9 cellular contexts compared by ENCODE assay signal in genomic region chr12:29519585-29520182, GRCh38. TPM values are rescaled to one million over a fixed set of nuclear protein-coding genes. Genes with fewer than 3 reads are reported as not detected.
DNase-seq lines count a peak whose midpoint lies in the region; ATAC-seq and TF ChIP-seq lines count a peak whose summit lies in the region.
"Had no signal": no experiment of that assay in that cellular context is flagged by ENCODE, and none has a peak within 500 bp of the region (broad histone marks: within the 10 kb centered on the region; RNA-seq: fewer than 3 reads in every experiment).

No MANE protein-coding gene starts in this region.

- peak in 2 of 3 donors; percentile 19 to 61 for DNase-seq in CD4-positive, CD25-positive, alpha-beta regulatory T cell
- DNase-seq in GM13976 (ENCODE audit: low spot score) = peak; percentile 25
- peak; percentile 4 for DNase-seq in NCI-H2029 (lab: John Stamatoyannopoulos, UW)
- DNase-seq in ascending aorta (ENCODE audit: low spot score in 2 of 2) = no peak
- peak; percentile 64 for DNase-seq in iris pigment epithelial cell (ENCODE audit: low read depth)
- peak; percentile 83 for DNase-seq in superior temporal gyrus (ENCODE audit: extremely low spot score)
- DNase-seq in NCI-H1048 (lab: John Stamatoyannopoulos, UW) = no peak

- TF ChIP-seq CTCF in GM13976 (IDR thresholded peaks at IDR 0.05; ENCODE audit: borderline replicate concordance, control extremely low read depth, extremely low read depth, insufficient read depth, missing control alignments) (peak; percentile 32), ascending aorta (IDR thresholded peaks at IDR 0.05) (peak in 2 of 3 experiments; percentile 47 to 62)

- H3K27me3 Mint-ChIP-seq in CD4-positive, CD25-positive, alpha-beta regulatory T cell = no peaks in the 10 kb centered on the region

- no peak for ATAC-seq in CD4-positive, CD25-positive, alpha-beta regulatory T cell (ENCODE audit: low read depth in 2 of 2)
- ATAC-seq in HG03025 (IDR thresholded peaks at IDR 0.05; ENCODE audit: low FRiP score, unreplicated experiment) = no peak

- no peak overlapping the region for H3K27ac Mint-ChIP-seq in CD4-positive, CD25-positive, alpha-beta regulatory T cell
- H3K27ac Mint-ChIP-seq: T-helper 1 cell treated with Interleukin-12 subunit alpha and Interleukin-12 subunit beta and Interleukin-4 antibody, amounts not matched to agents 30 μg/mL and 1 μg/mL, for 36 hours had no signal

- no peaks in the 10 kb centered on the region for H3K4me1 Mint-ChIP-seq in CD4-positive, CD25-positive, alpha-beta regulatory T cell

- in situ Hi-C loops in GM13976 (cut with MboI; ENCODE audit: low sequenced_read_pairs, unreplicated experiment) = loop anchor here (10.0 kb wide), 1 partner anchor 1285 kb away; no protein-coding TSS in a partner anchor

- H3K27ac ChIP-seq in CD4-positive, CD25-positive, alpha-beta regulatory T cell (ENCODE audit: insufficient read depth, low read length, poor library complexity, severe bottlenecking) = no peak overlapping the region
- H3K27ac ChIP-seq in ascending aorta = no peak overlapping the region

- H3K4me1 ChIP-seq in CD4-positive, CD25-positive, alpha-beta regulatory T cell (ENCODE audit: control insufficient read depth, insufficient read depth, low read length, poor library complexity, severe bottlenecking) = no peaks in the 10 kb centered on the region
- H3K4me1 ChIP-seq in ascending aorta = no peaks in the 10 kb centered on the region

- H3K9me3 Mint-ChIP-seq in CD4-positive, CD25-positive, alpha-beta regulatory T cell = no peaks in the 10 kb centered on the region
- H3K9me3 Mint-ChIP-seq: T-helper 1 cell treated with Interleukin-12 subunit alpha and Interleukin-12 subunit beta and Interleukin-4 antibody, amounts not matched to agents 30 μg/mL and 1 μg/mL, for 36 hours had no signal

- H3K9me3 ChIP-seq in CD4-positive, CD25-positive, alpha-beta regulatory T cell (ENCODE audit: control insufficient read depth in 2 of 2, low read length in 2 of 2) = no peaks in the 10 kb centered on the region
- H3K9me3 ChIP-seq in ascending aorta = no peaks in the 10 kb centered on the region

- no peak overlapping the region for H3K4me3 ChIP-seq in CD4-positive, CD25-positive, alpha-beta regulatory T cell (ENCODE audit: low read depth, low read length)
- H3K4me3 ChIP-seq in ascending aorta = no peak overlapping the region

- H3K4me3 Mint-ChIP-seq in CD4-positive, CD25-positive, alpha-beta regulatory T cell = no peak overlapping the region
- H3K4me3 Mint-ChIP-seq: T-helper 1 cell treated with Interleukin-12 subunit alpha and Interleukin-12 subunit beta and Interleukin-4 antibody, amounts not matched to agents 30 μg/mL and 1 μg/mL, for 36 hours had no signal

- no peaks in the 10 kb centered on the region for H3K36me3 Mint-ChIP-seq in CD4-positive, CD25-positive, alpha-beta regulatory T cell

- H3K27me3 ChIP-seq in CD4-positive, CD25-positive, alpha-beta regulatory T cell (ENCODE audit: control insufficient read depth, insufficient read depth, low read length) = no peaks in the 10 kb centered on the region
- no peaks in the 10 kb centered on the region for H3K27me3 ChIP-seq in ascending aorta

- intact Hi-C loops in ascending aorta (cut with DNase I) = no loop called here

- no peaks in the 10 kb centered on the region for H3K36me3 ChIP-seq in CD4-positive, CD25-positive, alpha-beta regulatory T cell (ENCODE audit: control insufficient read depth, insufficient read depth, low read length)
- peaks cover 0 to 26% of the 10 kb centered on the region in 2 donors for H3K36me3 ChIP-seq in ascending aorta

RNA-seq across cellular contexts. Expression of gene OVCH1, which starts 22.2 kb away (rescaled TPM):
- total RNA-seq in CD4-positive, CD25-positive, alpha-beta regulatory T cell = not detected
- polyA plus RNA-seq in CD4-positive, CD25-positive, alpha-beta regulatory T cell = not detected
- 2.6 TPM for total RNA-seq in ascending aorta

Comparison
In these comparisons a context has a peak if more than half of its experiments do, and no peak if none do; other contexts are left out.
1. DNase-seq: peak in CD4-positive, CD25-positive, alpha-beta regulatory T cell (2 of 3), GM13976 (single experiment), NCI-H2029 (single experiment), iris pigment epithelial cell (single experiment) and superior temporal gyrus (single experiment); none in ascending aorta (0 of 2) and NCI-H1048 (single experiment).